In genomic region chr1:199639453-199639852, GRCh38 we compare ENCODE assay signal across 27 cellular contexts.
"Had no signal": no experiment of that assay in that cellular context is flagged by ENCODE, and none has a peak within 500 bp of the region (broad histone marks: within the 10 kb centered on the region; RNA-seq: fewer than 3 reads in every experiment).

No MANE protein-coding gene starts in this region.

- H3K9me3 ChIP-seq: mucosa of descending colon, neutrophil, sigmoid colon, testis had no signal

- H3K36me3 ChIP-seq: esophagus muscularis mucosa, gastroesophageal sphincter, heart left ventricle, neutrophil, right atrium auricular region, sigmoid colon, tibial nerve, upper lobe of left lung had no signal

- H3K4me1 ChIP-seq: esophagus muscularis mucosa, foreskin keratinocyte, gastroesophageal sphincter, heart left ventricle, parathyroid adenoma, right atrium auricular region, sigmoid colon, testis, tibial nerve, upper lobe of left lung had no signal

- H3K27me3 ChIP-seq: esophagus muscularis mucosa, gastroesophageal sphincter, heart left ventricle, hepatocyte, neutrophil, right atrium auricular region, sigmoid colon, testis, tibial nerve, upper lobe of left lung had no signal

- DNase-seq: dermis blood vessel endothelial cell; effector memory CD4-positive, alpha-beta T cell; foreskin keratinocyte; heart left ventricle; kidney; mucosa of descending colon; naive B cell; sigmoid colon; stimulated activated CD4-positive, alpha-beta T cell treated with anti-CD3 and anti-CD28 coated beads, Interleukin-4, amount 100 ng/mL, for 4 hours; stimulated activated naive CD8-positive, alpha-beta T cell treated with anti-CD3 and anti-CD28 coated beads, Interleukin-15, Interleukin-2, amounts not matched to agents 100 U/mL and 50 U/mL, for 24 hours; substantia nigra; testis; upper lobe of left lung had no signal

- FAIRE-seq: endothelial cell of umbilical vein, urothelium cell line had no signal

- H3K4me3 ChIP-seq: coronary artery, esophagus muscularis mucosa, gastroesophageal sphincter, heart left ventricle, hepatocyte, lung, mucosa of descending colon, right atrium auricular region, sigmoid colon, testis, tibial nerve, upper lobe of left lung had no signal

- ATAC-seq: foreskin keratinocyte; gastroesophageal sphincter; heart left ventricle; left lobe of liver; mucosa of descending colon; natural killer cell treated with Interleukin-12 subunit alpha and Interleukin-12 subunit beta and Interleukin-15 and Interleukin-18, amount 100 ng/mL, for 72 hours; stimulated activated memory B cell treated with anti-CD40 and anti-IgM and Interleukin-4, amounts not matched to agents 10 μg/mL and 1 μg/mL and 100 μg/mL, for 72 hours; stimulated activated naive CD8-positive, alpha-beta T cell treated with anti-CD3 and anti-CD28 coated beads, Interleukin-15, Interleukin-2, amounts not matched to agents 100 U/mL and 50 U/mL, for 24 hours had no signal

- H3K27ac ChIP-seq: coronary artery, esophagus muscularis mucosa, foreskin keratinocyte, gastroesophageal sphincter, heart left ventricle, hepatocyte, neutrophil, parathyroid adenoma, right atrium auricular region, sigmoid colon, testis, tibial nerve, upper lobe of left lung had no signal
